In the genomic region with DNA sequence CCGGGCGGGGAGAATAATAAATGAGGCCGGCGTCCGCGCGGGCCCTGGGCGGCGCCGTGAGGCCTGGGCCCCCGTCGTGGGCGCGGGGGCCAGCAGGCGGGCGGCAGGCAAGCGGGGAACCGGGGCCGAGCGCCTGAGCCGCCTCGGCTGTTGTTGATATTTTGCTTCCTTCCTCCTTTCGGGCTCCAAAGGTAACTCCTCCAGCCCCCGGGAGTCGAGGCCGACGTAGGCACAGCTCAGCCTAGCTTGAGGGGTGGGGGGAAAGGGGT, we compare ENCODE assay signal across 8 cellular contexts. TPM values are rescaled to one million over a fixed set of nuclear protein-coding genes. Genes with fewer than 3 reads are reported as not detected.
A peak's percentile ranks its signal among the peaks of the same experiment; 100 is the strongest.
DNase-seq lines count a peak whose midpoint lies in the region; ATAC-seq and TF ChIP-seq lines count a peak whose summit lies in the region.

Gene MEF2D, minus strand, starts transcription at position 198 of the 269 bp plus-strand sequence. CDS start 17,483 bp downstream, outside the sequence.

- H3K9me3 Mint-ChIP-seq in activated T-cell treated with anti-CD3 and anti-CD28 coated beads, Interleukin-2, amount 50 U/mL, for 72 hours = peaks cover 0 to 2% of the 10 kb centered on the region in 2 donors

- no peaks in the 10 kb centered on the region for H3K27me3 Mint-ChIP-seq in activated T-cell treated with anti-CD3 and anti-CD28 coated beads, Interleukin-2, amount 50 U/mL, for 72 hours (ENCODE audit: low read depth)

- H3K27ac Mint-ChIP-seq in activated T-cell treated with anti-CD3 and anti-CD28 coated beads, Interleukin-2, amount 50 U/mL, for 72 hours = peak within 1 kb of the TSS; percentile 80

- peaks cover 15% of the 10 kb centered on the region for H3K36me3 ChIP-seq in WERI-Rb-1

- peak within 1 kb of the TSS; percentile 85 to 91 for H3K4me3 Mint-ChIP-seq in activated T-cell treated with anti-CD3 and anti-CD28 coated beads, Interleukin-2, amount 50 U/mL, for 72 hours

- H3K27me3 ChIP-seq in WERI-Rb-1 (ENCODE audit: insufficient read depth, low read depth, severe bottlenecking) = no peaks in the 10 kb centered on the region

- H3K9me3 ChIP-seq in WERI-Rb-1 (ENCODE audit: severe bottlenecking) = no peaks in the 10 kb centered on the region

- DNase-seq in activated T-cell treated with anti-CD3 and anti-CD28 coated beads, Interleukin-2, amount 50 U/mL, for 72 hours = no peak
- DNase-seq in activated T-cell treated with anti-CD3 and anti-CD28 coated beads for 4 hours = no peak
- DNase-seq in WERI-Rb-1 = no peak
- no peak for DNase-seq in Right ventricle myocardium superior
- peak; percentile 79 for DNase-seq in retina
- no peak for DNase-seq in middle frontal gyrus (ENCODE audit: extremely low spot score, low spot score)
- DNase-seq in RPMI8226 = no peak
- DNase-seq in SW 1271 (lab: John Stamatoyannopoulos, UW) = no peak

- no peak for TF ChIP-seq CTCF in WERI-Rb-1 (IDR thresholded peaks at IDR 0.05; ENCODE audit: low read depth, low read length)

- peaks cover 7 to 8% of the 10 kb centered on the region in 2 donors for H3K36me3 Mint-ChIP-seq in activated T-cell treated with anti-CD3 and anti-CD28 coated beads, Interleukin-2, amount 50 U/mL, for 72 hours (ENCODE audit: insufficient read depth in 2 of 2)

- intact Hi-C loops in Right ventricle myocardium superior (cut with DNase I) = no loop called here

- H3K27ac ChIP-seq in WERI-Rb-1 = peak within 1 kb of the TSS; percentile 96

- H3K4me1 Mint-ChIP-seq in activated T-cell treated with anti-CD3 and anti-CD28 coated beads, Interleukin-2, amount 50 U/mL, for 72 hours (ENCODE audit: low read depth) = peaks cover 77% of the 10 kb centered on the region

- peak within 1 kb of the TSS; percentile 92 for H3K4me3 ChIP-seq in WERI-Rb-1 (ENCODE audit: low read depth, low read length)

- ATAC-seq in activated T-cell treated with anti-CD3 and anti-CD28 coated beads, Interleukin-2, amount 50 U/mL, for 72 hours (replicated peaks in 1 of 2) = peak in 1 of 2 donors; percentile 0
- ATAC-seq in Right ventricle myocardium superior (ENCODE audit: poor library complexity) = no peak

RNA-seq across cellular contexts. Expression of gene MEF2D, which starts in this region (rescaled TPM):
- total RNA-seq in activated T-cell treated with anti-CD3 and anti-CD28 coated beads, Interleukin-2, amount 50 U/mL, for 72 hours = 10 to 100 TPM; 73.3 to 86.8 TPM
- 96.6 TPM for total RNA-seq in Right ventricle myocardium superior
